17 cellular contexts compared by ENCODE assay signal in genomic region chr16:66414891-66415290, GRCh38. TPM values are rescaled to one million over a fixed set of nuclear protein-coding genes. Genes with fewer than 3 reads are reported as not detected.
"Had no signal": no experiment of that assay in that cellular context is flagged by ENCODE, and none has a peak within 500 bp of the region (broad histone marks: within the 10 kb centered on the region; RNA-seq: fewer than 3 reads in every experiment).

No MANE protein-coding gene starts in this region.

- H3K9me3 ChIP-seq: testis had no signal

- H3K9me3 Mint-ChIP-seq: activated B cell treated with CpG ODN at 0.5 μM for 24 hours had no signal

- ATAC-seq: heart left ventricle; stimulated activated naive CD8-positive, alpha-beta T cell treated with anti-CD3 and anti-CD28 coated beads, Interleukin-15, amount 100 ng/mL, for 72 hours had no signal

- H3K27me3 ChIP-seq: heart left ventricle, testis had no signal

- H3K4me1 Mint-ChIP-seq: endodermal cell had no signal

- H3K4me3 ChIP-seq: heart left ventricle, left ventricle myocardium inferior, testis had no signal

- H3K27ac ChIP-seq: heart left ventricle, left ventricle myocardium inferior, testis had no signal

- H3K4me1 ChIP-seq: left ventricle myocardium inferior, testis had no signal

- H3K27ac Mint-ChIP-seq: activated B cell treated with CpG ODN at 0.5 μM for 24 hours; activated CD4-positive, alpha-beta T cell treated with anti-CD3 and anti-CD28 coated beads, Interleukin-2, amount 10 ng/mL, durations not matched to agents 7 days and 5 days; endodermal cell; T-helper 1 cell treated with Interleukin-12 subunit alpha and Interleukin-12 subunit beta and Interleukin-4 antibody, amounts not matched to agents 30 μg/mL and 1 μg/mL, for 36 hours had no signal

- H3K27me3 Mint-ChIP-seq: stimulated activated naive CD8-positive, alpha-beta T cell treated with anti-CD3 and anti-CD28 coated beads, Interleukin-15, amount 100 ng/mL, for 72 hours had no signal

- DNase-seq: activated B cell treated with CpG ODN at 0.5 μM for 24 hours; activated CD4-positive, alpha-beta T cell treated with anti-CD3 and anti-CD28 coated beads, Interleukin-2, amount 10 ng/mL, durations not matched to agents 7 days and 5 days; activated naive CD4-positive, alpha-beta T cell treated with anti-CD3 and anti-CD28 coated beads, Interleukin-2, amount 50 U/mL, for 16 hours; activated T-cell treated with anti-CD3 and anti-CD28 coated beads, Interleukin-2, amount 50 U/mL, for 1 hour; amygdala; endodermal cell; foreskin melanocyte; heart left ventricle; left ventricle myocardium inferior; mesenchymal stem cell; stimulated activated CD4-positive, alpha-beta T cell treated with anti-CD3 and anti-CD28 coated beads, Interleukin-15, amount 100 ng/mL, for 24 hours; stimulated activated CD4-positive, alpha-beta T cell treated with anti-CD3 and anti-CD28 coated beads, Interleukin-4, amount 100 ng/mL, for 24 hours; stimulated activated naive CD8-positive, alpha-beta T cell treated with anti-CD3 and anti-CD28 coated beads, Interleukin-15, amount 100 ng/mL, for 72 hours; testis had no signal

- H3K4me3 Mint-ChIP-seq: activated B cell treated with CpG ODN at 0.5 μM for 24 hours; activated CD4-positive, alpha-beta T cell treated with anti-CD3 and anti-CD28 coated beads, Interleukin-2, amount 10 ng/mL, durations not matched to agents 7 days and 5 days; endodermal cell; stimulated activated naive CD8-positive, alpha-beta T cell treated with anti-CD3 and anti-CD28 coated beads, Interleukin-15, amount 100 ng/mL, for 72 hours; T-helper 1 cell treated with Interleukin-12 subunit alpha and Interleukin-12 subunit beta and Interleukin-4 antibody, amounts not matched to agents 30 μg/mL and 1 μg/mL, for 36 hours had no signal

- H3K36me3 ChIP-seq: heart left ventricle, left ventricle myocardium inferior had no signal

RNA-seq across cellular contexts. Expression of gene BEAN1, which starts 12.2 kb away (rescaled TPM):
- total RNA-seq: activated B cell treated with CpG ODN at 0.5 μM for 24 hours; activated CD4-positive, alpha-beta T cell treated with anti-CD3 and anti-CD28 coated beads, Interleukin-2, amount 10 ng/mL, durations not matched to agents 7 days and 5 days had no signal

RNA-seq across cellular contexts. Expression of gene CDH5, which starts 48.4 kb away (rescaled TPM):
- total RNA-seq: activated B cell treated with CpG ODN at 0.5 μM for 24 hours; activated CD4-positive, alpha-beta T cell treated with anti-CD3 and anti-CD28 coated beads, Interleukin-2, amount 10 ng/mL, durations not matched to agents 7 days and 5 days; osteocyte had no signal
- polyA plus RNA-seq: neural cell had no signal
